ENCODE assay signal across 9 cellular contexts in genomic region chr2:233990261-233990798, GRCh38.
DNase-seq lines count a peak whose midpoint lies in the region; ATAC-seq lines count a peak whose summit lies in the region.
"Had no signal": no experiment of that assay in that cellular context is flagged by ENCODE, and none has a peak within 500 bp of the region (broad histone marks: within the 10 kb centered on the region; RNA-seq: fewer than 3 reads in every experiment).

No MANE protein-coding gene starts in this region.

- DNase-seq in activated T-helper 9 cell treated with anti-CD3 and anti-CD28 coated beads, Interleukin-2, amount 50 U/mL, for 16 hours (ENCODE audit: low read depth) = peak; percentile 20
- peak; percentile 26 for DNase-seq in stimulated activated CD8-positive, alpha-beta memory T cell treated with anti-CD3 and anti-CD28 coated beads, Interleukin-12 subunit alpha, Interleukin-12 subunit beta, amount 100 ng/mL, for 4 hours (ENCODE audit: low read depth)
- DNase-seq in Right ventricle myocardium inferior (ENCODE audit: missing footprints) (no peak), COLO829 (ENCODE audit: low spot score) (no peak), NCI-H526 treated with DMSO at 0.1 percent for 48 hours (lab: John Stamatoyannopoulos, UW) (no peak), NCI-H1417 (lab: John Stamatoyannopoulos, UW) (no peak)
- DNase-seq: right cardiac atrium had no signal

- intact Hi-C loops in Right ventricle myocardium inferior (cut with DNase I) = no loop called here

- ATAC-seq in GM19452 (IDR thresholded peaks at IDR 0.05; ENCODE audit: unreplicated experiment) (peak; percentile 82), HG03565 (IDR thresholded peaks at IDR 0.05; ENCODE audit: unreplicated experiment) (peak; percentile 65), Right ventricle myocardium inferior (no peak)
- ATAC-seq: right cardiac atrium had no signal

Comparison
In these comparisons a context has a peak if more than half of its experiments do, and no peak if none do; other contexts are left out.
1. DNase-seq: peak in activated T-helper 9 cell treated with anti-CD3 and anti-CD28 coated beads, Interleukin-2, amount 50 U/mL, for 16 hours (single experiment) and stimulated activated CD8-positive, alpha-beta memory T cell treated with anti-CD3 and anti-CD28 coated beads, Interleukin-12 subunit alpha, Interleukin-12 subunit beta, amount 100 ng/mL, for 4 hours (single experiment); none in Right ventricle myocardium inferior (single experiment), COLO829 (single experiment), NCI-H526 treated with DMSO at 0.1 percent for 48 hours (single experiment) and NCI-H1417 (0 of 3).